ENCODE assay signal across 39 cellular contexts in the genomic region with DNA sequence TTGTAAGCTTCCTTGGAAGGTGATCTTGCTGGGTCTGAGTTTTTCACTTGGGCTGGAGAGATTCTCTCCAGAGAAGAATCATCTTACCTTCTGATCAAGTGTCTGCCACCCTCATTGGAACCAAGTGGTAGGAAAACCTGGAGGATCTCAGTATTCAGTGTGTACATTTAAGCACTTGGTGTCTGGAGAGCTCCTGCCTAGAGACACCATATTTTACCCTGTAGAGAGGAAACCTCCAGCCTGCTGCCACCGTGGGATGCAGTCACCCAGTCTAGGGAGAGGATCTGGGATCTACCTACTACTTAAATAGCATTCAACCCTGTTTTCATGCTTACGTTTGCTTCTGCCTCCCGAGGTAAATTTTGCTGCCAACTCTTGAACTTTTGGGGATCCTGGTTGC.
"Had no signal": no experiment of that assay in that cellular context is flagged by ENCODE, and none has a peak within 500 bp of the region (broad histone marks: within the 10 kb centered on the region; RNA-seq: fewer than 3 reads in every experiment).

No MANE protein-coding gene starts in this region.

- H3K9me3 Mint-ChIP-seq: activated naive CD4-positive, alpha-beta T cell treated with anti-CD3 and anti-CD28 coated beads, Interleukin-2, amount 50 U/mL, for 24 hours; activated naive CD8-positive, alpha-beta T cell treated with anti-CD3 and anti-CD28 coated beads for 36 hours; central memory CD8-positive, alpha-beta T cell had no signal

- H3K9me3 ChIP-seq: adrenal gland, body of pancreas had no signal

- ATAC-seq: activated naive CD4-positive, alpha-beta T cell treated with anti-CD3 and anti-CD28 coated beads, Interleukin-2, amount 50 U/mL, for 72 hours; activated naive CD8-positive, alpha-beta T cell treated with anti-CD3 and anti-CD28 coated beads, Interleukin-2, amount 50 U/mL, for 24 hours; activated T-cell treated with anti-CD3 and anti-CD28 coated beads, Interleukin-2, amount 50 U/mL, for 4 hours; activated T-cell treated with anti-CD3 and anti-CD28 coated beads, Interleukin-2, amount 50 U/mL, for 72 hours; activated T-helper 17 cell treated with anti-CD3 and anti-CD28 coated beads, Interleukin-2, amount 50 U/mL, for 72 hours; body of pancreas had no signal

- H3K36me3 Mint-ChIP-seq: activated naive CD4-positive, alpha-beta T cell treated with anti-CD3 and anti-CD28 coated beads, Interleukin-2, amount 50 U/mL, for 24 hours; activated naive CD4-positive, alpha-beta T cell treated with anti-CD3 and anti-CD28 coated beads, Interleukin-2, amount 50 U/mL, for 72 hours; activated naive CD8-positive, alpha-beta T cell; brain had no signal

- H3K4me1 ChIP-seq: adrenal gland, ascending aorta, body of pancreas, breast epithelium had no signal

- DNase-seq: activated effector memory CD4-positive, alpha-beta T cell treated with anti-CD3 and anti-CD28 coated beads, Interleukin-2, amount 50 U/mL, for 16 hours; activated effector memory CD4-positive, alpha-beta T cell treated with Interleukin-2 at 50 U/mL for 16 hours; activated gamma-delta T cell; activated gamma-delta T cell treated with Interleukin-2 at 50 U/mL for 16 hours; activated naive CD4-positive, alpha-beta T cell; activated naive CD4-positive, alpha-beta T cell treated with anti-CD3 and anti-CD28 coated beads for 36 hours; activated naive CD4-positive, alpha-beta T cell treated with anti-CD3 and anti-CD28 coated beads, Interleukin-2, amount 10 ng/mL, durations not matched to agents 7 days and 5 days; activated naive CD4-positive, alpha-beta T cell treated with anti-CD3 and anti-CD28 coated beads, Interleukin-2, amount 50 U/mL, for 16 hours; activated naive CD4-positive, alpha-beta T cell treated with Interleukin-2 at 50 U/mL for 16 hours; activated naive CD8-positive, alpha-beta T cell treated with anti-CD3 and anti-CD28 coated beads for 36 hours; activated naive CD8-positive, alpha-beta T cell treated with anti-CD3 and anti-CD28 coated beads, Interleukin-2, amount 10 ng/mL, durations not matched to agents 7 days and 5 days; activated naive CD8-positive, alpha-beta T cell treated with anti-CD3 and anti-CD28 coated beads, Interleukin-2, amount 50 U/mL, for 24 hours; activated T-cell treated with anti-CD3 and anti-CD28 coated beads, Interleukin-2, amount 50 U/mL, for 24 hours; activated T-cell treated with anti-CD3 and anti-CD28 coated beads, Interleukin-2, amount 50 U/mL, for 4 hours; activated T-cell treated with anti-CD3 and anti-CD28 coated beads, Interleukin-2, amount 50 U/mL, for 48 hours; activated T-cell treated with anti-CD3 and anti-CD28 coated beads, Interleukin-2, amount 50 U/mL, for 72 hours; adrenal gland; amniotic stem cell; amygdala; anterior cingulate cortex; aorta; body of pancreas; brain microvascular endothelial cell; caudate nucleus; central memory CD4-positive, alpha-beta T cell; cerebellar nuclear complex had no signal

- H3K27me3 Mint-ChIP-seq: activated naive CD4-positive, alpha-beta T cell treated with anti-CD3 and anti-CD28 coated beads, Interleukin-2, amount 50 U/mL, for 24 hours; activated naive CD8-positive, alpha-beta T cell; activated naive CD8-positive, alpha-beta T cell treated with anti-CD3 and anti-CD28 coated beads for 36 hours; activated naive CD8-positive, alpha-beta T cell treated with anti-CD3 and anti-CD28 coated beads, Interleukin-2, amount 50 U/mL, for 24 hours; activated T-cell treated with anti-CD3 and anti-CD28 coated beads, Interleukin-2, amount 50 U/mL, for 24 hours had no signal

- H3K4me3 Mint-ChIP-seq: activated naive CD4-positive, alpha-beta T cell treated with anti-CD3 and anti-CD28 coated beads for 36 hours; activated naive CD4-positive, alpha-beta T cell treated with anti-CD3 and anti-CD28 coated beads, Interleukin-2, amount 10 ng/mL, durations not matched to agents 7 days and 5 days; activated naive CD4-positive, alpha-beta T cell treated with anti-CD3 and anti-CD28 coated beads, Interleukin-2, amount 50 U/mL, for 24 hours; activated naive CD8-positive, alpha-beta T cell; activated naive CD8-positive, alpha-beta T cell treated with anti-CD3 and anti-CD28 coated beads for 36 hours; activated naive CD8-positive, alpha-beta T cell treated with anti-CD3 and anti-CD28 coated beads, Interleukin-2, amount 10 ng/mL, durations not matched to agents 7 days and 5 days; activated naive CD8-positive, alpha-beta T cell treated with anti-CD3 and anti-CD28 coated beads, Interleukin-2, amount 50 U/mL, for 24 hours; activated T-cell treated with anti-CD3 and anti-CD28 coated beads, Interleukin-2, amount 50 U/mL, for 24 hours; activated T-cell treated with anti-CD3 and anti-CD28 coated beads, Interleukin-2, amount 50 U/mL, for 4 hours; activated T-cell treated with anti-CD3 and anti-CD28 coated beads, Interleukin-2, amount 50 U/mL, for 72 hours; activated T-helper 1 cell treated with anti-CD3 and anti-CD28 coated beads, Interleukin-12 subunit alpha, Interleukin-12 subunit beta, Interleukin-2, Interleukin-4 antibody, amounts not matched to agents 30 ng/mL and 10 ng/mL and 1 ng/mL, durations not matched to agents 14 hours and 24 hours and 36 hours; activated T-helper 17 cell treated with anti-CD3 and anti-CD28 coated beads, Interleukin-2, amount 50 U/mL, for 72 hours; brain; central memory CD8-positive, alpha-beta T cell had no signal

- H3K27ac Mint-ChIP-seq: activated naive CD4-positive, alpha-beta T cell treated with anti-CD3 and anti-CD28 coated beads for 36 hours; activated naive CD4-positive, alpha-beta T cell treated with anti-CD3 and anti-CD28 coated beads, Interleukin-2, amount 10 ng/mL, durations not matched to agents 7 days and 5 days; activated naive CD4-positive, alpha-beta T cell treated with anti-CD3 and anti-CD28 coated beads, Interleukin-2, amount 50 U/mL, for 72 hours; activated naive CD8-positive, alpha-beta T cell; activated naive CD8-positive, alpha-beta T cell treated with anti-CD3 and anti-CD28 coated beads for 36 hours; activated naive CD8-positive, alpha-beta T cell treated with anti-CD3 and anti-CD28 coated beads, Interleukin-2, amount 10 ng/mL, durations not matched to agents 7 days and 5 days; activated naive CD8-positive, alpha-beta T cell treated with anti-CD3 and anti-CD28 coated beads, Interleukin-2, amount 50 U/mL, for 24 hours; activated T-cell treated with anti-CD3 and anti-CD28 coated beads, Interleukin-2, amount 50 U/mL, for 24 hours; activated T-cell treated with anti-CD3 and anti-CD28 coated beads, Interleukin-2, amount 50 U/mL, for 72 hours; activated T-helper 1 cell treated with anti-CD3 and anti-CD28 coated beads, Interleukin-12 subunit alpha, Interleukin-12 subunit beta, Interleukin-2, Interleukin-4 antibody, amounts not matched to agents 30 ng/mL and 10 ng/mL and 1 ng/mL, durations not matched to agents 14 hours and 24 hours and 36 hours; activated T-helper 17 cell treated with anti-CD3 and anti-CD28 coated beads, Interleukin-2, amount 50 U/mL, for 72 hours; activated T-helper 2 cell treated with anti-CD3 and anti-CD28 coated beads, Interferon-gamma antibody, Interleukin-2, Interleukin-4, amounts not matched to agents 10 μg/mL and 5 μg/mL and 100 μg/mL, durations not matched to agents 14 hours and 24 hours and 36 hours had no signal

- H3K27ac ChIP-seq: adrenal gland, ascending aorta, body of pancreas, brain microvascular endothelial cell, breast epithelium, cardiac muscle cell had no signal

- H3K4me1 Mint-ChIP-seq: brain had no signal

- H3K4me3 ChIP-seq: adrenal gland, ascending aorta, body of pancreas, breast epithelium, cardiac muscle cell had no signal

- FAIRE-seq: astrocyte, bronchial epithelial cell had no signal
